ENCODE assay signal across 17 cellular contexts in genomic region chr6:71965404-71965803, GRCh38.
DNase-seq lines count a peak whose midpoint lies in the region; ATAC-seq and TF ChIP-seq lines count a peak whose summit lies in the region.
"Had no signal": no experiment of that assay in that cellular context is flagged by ENCODE, and none has a peak within 500 bp of the region (broad histone marks: within the 10 kb centered on the region; RNA-seq: fewer than 3 reads in every experiment).

No MANE protein-coding gene starts in this region.

- WGBS in right cardiac atrium = 60% methylated on average over 7 of the region's 7 CpGs

- no peak overlapping the region for H3K27ac ChIP-seq in right cardiac atrium (ENCODE audit: low read length)
- H3K27ac ChIP-seq: gastrocnemius medialis, parathyroid adenoma, thyroid gland, VCaP had no signal

- TF ChIP-seq CTCF in AG10803 (conservative IDR thresholded peaks at IDR 0.05; ENCODE audit: low read length) = no peak

- H3K4me3 ChIP-seq in AG10803 (ENCODE audit: low read length) (no peak overlapping the region), MG63 (no peak overlapping the region), right cardiac atrium (ENCODE audit: low read length) (no peak overlapping the region)
- H3K4me3 ChIP-seq: gastrocnemius medialis, GM12878, thyroid gland had no signal

- no peaks in the 10 kb centered on the region for H3K4me1 ChIP-seq in right cardiac atrium (ENCODE audit: control insufficient read depth, insufficient read depth, low read length)
- H3K4me1 ChIP-seq: gastrocnemius medialis, parathyroid adenoma, thyroid gland had no signal

- H3K36me3 ChIP-seq in MG63 = no peaks in the 10 kb centered on the region
- H3K36me3 ChIP-seq: gastrocnemius medialis, thyroid gland had no signal

- intact Hi-C loops in right cardiac atrium (cut with DNase I) = no loop called here
- intact Hi-C loops in cardiac septum (cut with DNase I) = no loop called here

- H3K27me3 ChIP-seq in MG63 (no peaks in the 10 kb centered on the region), right cardiac atrium (ENCODE audit: control insufficient read depth, insufficient read depth) (no peaks in the 10 kb centered on the region)
- H3K27me3 ChIP-seq: gastrocnemius medialis, thyroid gland had no signal

- peak; percentile 25 for DNase-seq in AG10803 (ENCODE audit: low read depth)
- DNase-seq in MG63 = peak; percentile 23
- DNase-seq in astrocyte of the hippocampus (ENCODE audit: low read depth, low spot score) = peak; percentile 33
- DNase-seq in right cardiac atrium = no peak
- no peak for DNase-seq in effector CD4-positive, alpha-beta T cell
- no peak for DNase-seq in cardiac septum (ENCODE audit: low spot score)
- DNase-seq: central memory CD4-positive, alpha-beta T cell; gastrocnemius medialis; HCEC 1CT; MV-4-11; thyroid gland had no signal

- H3K9me3 ChIP-seq in MG63 (no peaks in the 10 kb centered on the region), right cardiac atrium (ENCODE audit: control insufficient read depth, low read length) (no peaks in the 10 kb centered on the region)
- H3K9me3 ChIP-seq: gastrocnemius medialis, thyroid gland had no signal

- ATAC-seq in GM18867 (IDR thresholded peaks at IDR 0.05; ENCODE audit: unreplicated experiment) = peak; percentile 90
- no peak for ATAC-seq in right cardiac atrium
- no peak for ATAC-seq in HG03159 (IDR thresholded peaks at IDR 0.05; ENCODE audit: unreplicated experiment)
- ATAC-seq: gastrocnemius medialis, GM12878, SK-N-SH treated with all-trans-retinoic acid at 6 μM for 48 hours had no signal

Comparison
In these comparisons a context has a peak if more than half of its experiments do, and no peak if none do; other contexts are left out.
1. DNase-seq: peak in AG10803 (single experiment), MG63 (single experiment) and astrocyte of the hippocampus (single experiment); none in right cardiac atrium (0 of 3), effector CD4-positive, alpha-beta T cell (single experiment) and cardiac septum (single experiment).